ENCODE assay signal across 11 cellular contexts in genomic region chr6:7100072-7100750, GRCh38. TPM values are rescaled to one million over a fixed set of nuclear protein-coding genes. Genes with fewer than 3 reads are reported as not detected.
DNase-seq lines count a peak whose midpoint lies in the region; ATAC-seq and TF ChIP-seq lines count a peak whose summit lies in the region.
"Had no signal": no experiment of that assay in that cellular context is flagged by ENCODE, and none has a peak within 500 bp of the region (broad histone marks: within the 10 kb centered on the region; RNA-seq: fewer than 3 reads in every experiment).

No MANE protein-coding gene starts in this region.

- TF ChIP-seq CTCF in GM12865 (IDR thresholded peaks at IDR 0.05; ENCODE audit: insufficient read depth, low read depth, low read length, missing control alignments), result no peak
- no peak for TF ChIP-seq CTCF in Loucy (conservative IDR thresholded peaks at IDR 0.05; ENCODE audit: low read length)
- TF ChIP-seq CTCF in endothelial cell (IDR thresholded peaks at IDR 0.05; ENCODE audit: unreplicated experiment), result no peak

- H3K27me3 Mint-ChIP-seq in endothelial cell (ENCODE audit: unreplicated experiment), result peaks cover 9% of the 10 kb centered on the region

- H4K20me1 ChIP-seq in Loucy (ENCODE audit: insufficient read depth, low read length, poor library complexity, severe bottlenecking), result no peaks in the 10 kb centered on the region

- no peak overlapping the region for H3K9ac ChIP-seq in Loucy (ENCODE audit: low read depth, low read length, poor library complexity, severe bottlenecking)

- peak overlapping the region; percentile 70 for H2AFZ ChIP-seq in Loucy (ENCODE audit: low read length)

- no peaks in the 10 kb centered on the region for H3K36me3 Mint-ChIP-seq in endothelial cell (ENCODE audit: low read depth, unreplicated experiment)
- no peaks in the 10 kb centered on the region for H3K36me3 Mint-ChIP-seq in stimulated activated effector memory CD8-positive, alpha-beta T cell treated with anti-CD3 and anti-CD28 coated beads, Interleukin-12 subunit alpha, Interleukin-12 subunit beta, amount 100 ng/mL, for 72 hours

- no peaks in the 10 kb centered on the region for H3K36me3 ChIP-seq in Loucy (ENCODE audit: insufficient read depth, low read length)
- H3K36me3 ChIP-seq: MG63 had no signal

- peak overlapping the region; percentile 35 for H3K4me2 ChIP-seq in Loucy (ENCODE audit: low read depth, low read length, poor library complexity, severe bottlenecking)

- no peaks in the 10 kb centered on the region for H3K9me3 Mint-ChIP-seq in endothelial cell (ENCODE audit: unreplicated experiment)
- no peaks in the 10 kb centered on the region for H3K9me3 Mint-ChIP-seq in stimulated activated effector memory CD8-positive, alpha-beta T cell treated with anti-CD3 and anti-CD28 coated beads, Interleukin-12 subunit alpha, Interleukin-12 subunit beta, amount 100 ng/mL, for 72 hours

- no peak overlapping the region for H3K27ac Mint-ChIP-seq in endothelial cell (ENCODE audit: unreplicated experiment)
- no peak overlapping the region for H3K27ac Mint-ChIP-seq in stimulated activated effector memory CD8-positive, alpha-beta T cell treated with anti-CD3 and anti-CD28 coated beads, Interleukin-12 subunit alpha, Interleukin-12 subunit beta, amount 100 ng/mL, for 72 hours

- H3K4me1 ChIP-seq in Loucy (ENCODE audit: insufficient read depth, low read length, poor library complexity, severe bottlenecking), result peaks cover 20% of the 10 kb centered on the region

- ATAC-seq in GM21619 (IDR thresholded peaks at IDR 0.05; ENCODE audit: unreplicated experiment), result peak; percentile 76
- no peak for ATAC-seq in stimulated activated naive CD8-positive, alpha-beta T cell treated with anti-CD3 and anti-CD28 coated beads, Interleukin-15, Interleukin-2, amounts not matched to agents 100 U/mL and 50 U/mL, for 24 hours
- no peak for ATAC-seq in HG02571 (IDR thresholded peaks at IDR 0.05; ENCODE audit: unreplicated experiment)
- no peak for ATAC-seq in stimulated activated effector memory CD8-positive, alpha-beta T cell treated with anti-CD3 and anti-CD28 coated beads, Interleukin-12 subunit alpha, Interleukin-12 subunit beta, amount 100 ng/mL, for 72 hours
- no peak for ATAC-seq in GM18873 (IDR thresholded peaks at IDR 0.05; ENCODE audit: low FRiP score, unreplicated experiment)

- H3K9me3 ChIP-seq in Loucy (ENCODE audit: insufficient read depth, low read depth, low read length), result no peaks in the 10 kb centered on the region
- H3K9me3 ChIP-seq: MG63 had no signal

- H3K4me3 Mint-ChIP-seq in endothelial cell (ENCODE audit: unreplicated experiment), result peak overlapping the region; percentile 48
- no peak overlapping the region for H3K4me3 Mint-ChIP-seq in stimulated activated effector memory CD8-positive, alpha-beta T cell treated with anti-CD3 and anti-CD28 coated beads, Interleukin-12 subunit alpha, Interleukin-12 subunit beta, amount 100 ng/mL, for 72 hours

- no peaks in the 10 kb centered on the region for H3K79me2 ChIP-seq in Loucy (ENCODE audit: insufficient read depth, low read length)

- no peaks in the 10 kb centered on the region for H3F3A ChIP-seq in Loucy (ENCODE audit: low read depth)

- no peaks in the 10 kb centered on the region for H3K9me2 ChIP-seq in Loucy (replicated peaks; ENCODE audit: low read depth, low read length)

- no peaks in the 10 kb centered on the region for H3K27me3 ChIP-seq in Loucy (ENCODE audit: insufficient read depth, low read length, poor library complexity, severe bottlenecking)
- H3K27me3 ChIP-seq: MG63 had no signal

- peak; percentile 32 for DNase-seq in GM12865 (ENCODE audit: low read depth)
- no peak for DNase-seq in endothelial cell (ENCODE audit: low spot score)
- DNase-seq in stimulated activated naive CD8-positive, alpha-beta T cell treated with anti-CD3 and anti-CD28 coated beads, Interleukin-15, Interleukin-2, amounts not matched to agents 100 U/mL and 50 U/mL, for 24 hours, result no peak
- no peak for DNase-seq in stimulated activated effector memory CD8-positive, alpha-beta T cell treated with anti-CD3 and anti-CD28 coated beads, Interleukin-12 subunit alpha, Interleukin-12 subunit beta, amount 100 ng/mL, for 72 hours (ENCODE audit: low spot score in 2 of 2)
- DNase-seq: EL; MG63; stimulated activated naive CD4-positive, alpha-beta T cell treated with Interleukin-2 at 50 U/mL for 16 hours had no signal

- H3K4me1 Mint-ChIP-seq in endothelial cell (ENCODE audit: unreplicated experiment), result peaks cover 38% of the 10 kb centered on the region
- peaks cover 11% of the 10 kb centered on the region for H3K4me1 Mint-ChIP-seq in stimulated activated effector memory CD8-positive, alpha-beta T cell treated with anti-CD3 and anti-CD28 coated beads, Interleukin-12 subunit alpha, Interleukin-12 subunit beta, amount 100 ng/mL, for 72 hours

- H3K4me3 ChIP-seq in GM12865 (ENCODE audit: low read depth, low read length) (no peak overlapping the region), Loucy (ENCODE audit: low read length, poor library complexity, severe bottlenecking) (no peak overlapping the region)
- H3K4me3 ChIP-seq: MG63 had no signal

RNA-seq across cellular contexts. Expression of gene RREB1, which starts 7.5 kb away (rescaled TPM):
- total RNA-seq in endothelial cell (ENCODE audit: unreplicated experiment), result 57.6 TPM
